ENCODE assay signal across 21 cellular contexts in the genomic region with DNA sequence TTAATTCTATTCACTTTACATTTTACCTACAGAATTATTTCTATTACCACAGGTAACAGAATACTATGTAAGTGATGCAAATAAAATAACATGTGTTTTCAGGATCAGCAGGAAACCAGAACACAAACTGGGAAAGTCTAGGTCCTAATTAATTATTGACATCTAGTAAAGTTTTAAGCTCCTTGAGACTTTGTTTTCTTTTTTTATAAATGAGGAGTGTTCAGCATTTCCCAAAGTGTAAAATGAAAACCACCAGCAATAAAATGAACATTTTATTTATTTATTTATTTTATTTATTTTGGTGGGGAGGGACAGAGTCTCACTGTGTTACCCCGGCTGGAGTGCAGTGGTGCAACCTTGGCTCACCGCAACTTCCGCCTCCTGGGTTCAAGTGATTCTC.
A peak's percentile ranks its signal among the peaks of the same experiment; 100 is the strongest.
DNase-seq lines count a peak whose midpoint lies in the region; ATAC-seq, FAIRE-seq and TF ChIP-seq lines count a peak whose summit lies in the region.
"Had no signal": no experiment of that assay in that cellular context is flagged by ENCODE, and none has a peak within 500 bp of the region (broad histone marks: within the 10 kb centered on the region; RNA-seq: fewer than 3 reads in every experiment).

No MANE protein-coding gene starts in this region.

- intact Hi-C loops in kidney (cut with DNase I) = no loop called here

- H3K36me3 ChIP-seq in OCI-LY3 (replicated peaks; ENCODE audit: low read depth, low read length) (no peaks in the 10 kb centered on the region), kidney (ENCODE audit: control insufficient read depth in 1 of 2, insufficient read depth in 2 of 2, low read length in 2 of 2) (no peaks in the 10 kb centered on the region)

- ATAC-seq in GM21360 (IDR thresholded peaks at IDR 0.05; ENCODE audit: unreplicated experiment) = no peak
- ATAC-seq: GM23338, K562, Panc1 had no signal

- no peak overlapping the region for H2AFZ ChIP-seq in OCI-LY3 (ENCODE audit: low read depth, low read length)
- H2AFZ ChIP-seq: GM23338 had no signal

- TF ChIP-seq CTCF in OCI-LY3 (IDR thresholded peaks at IDR 0.05; ENCODE audit: low read depth, low read length) (no peak), kidney (IDR thresholded peaks at IDR 0.05; ENCODE audit: borderline replicate concordance, extremely low read depth, insufficient read depth) (no peak)

- H3K9ac ChIP-seq in OCI-LY3 (ENCODE audit: low read length) (no peak overlapping the region), kidney (ENCODE audit: low read length in 2 of 2) (no peak overlapping the region)

- H3K27ac ChIP-seq in OCI-LY3 (ENCODE audit: low read length) (no peak overlapping the region), kidney (ENCODE audit: low read depth in 2 of 2, low read length in 2 of 2) (no peak overlapping the region)
- H3K27ac ChIP-seq: RWPE1 had no signal

- in situ Hi-C loops in Caki2 (cut with HindIII; ENCODE audit: low pct_unique_long_range_greater_than_20kb, low sequenced_read_pairs) = no loop called here

- DNase-seq in Caki2 (ENCODE audit: low read depth) (peak; percentile 64), kidney (no peak), renal cortical epithelial cell (ENCODE audit: low read depth) (peak; percentile 76), NCI-H2196 treated with DMSO at 0.1 percent for 48 hours (lab: John Stamatoyannopoulos, UW; ENCODE audit: unreplicated experiment) (no peak), NCI-H187 treated with DMSO at 0.1 percent for 48 hours (lab: John Stamatoyannopoulos, UW) (no peak)
- DNase-seq: CD8-positive, alpha-beta memory T cell; H9; NCI-H1105; NCI-H146; NCI-H2029; NCI-H526 treated with DMSO at 0.1 percent for 48 hours; SHP77 had no signal

- H4K20me1 ChIP-seq in OCI-LY3 (ENCODE audit: insufficient read depth, low read length) = no peaks in the 10 kb centered on the region

- peak; percentile 79 for FAIRE-seq in kidney (lab: Jason Lieb, UNC)
- FAIRE-seq: D721Med, GM18507, HTR-8/SVneo, K562 had no signal

- H3K27me3 ChIP-seq in OCI-LY3 (ENCODE audit: low read depth, low read length) = no peaks in the 10 kb centered on the region

- H3K4me3 ChIP-seq in OCI-LY3 (ENCODE audit: low read length) (no peak overlapping the region), kidney (ENCODE audit: low read length in 2 of 2) (no peak overlapping the region)
- H3K4me3 ChIP-seq: GM23338, K562 had no signal

- no peaks in the 10 kb centered on the region for H3K79me2 ChIP-seq in OCI-LY3 (ENCODE audit: low read length)

- no peaks in the 10 kb centered on the region for H3K9me3 ChIP-seq in OCI-LY3 (ENCODE audit: insufficient read depth, low read length)
- H3K9me3 ChIP-seq in kidney (ENCODE audit: control insufficient read depth in 1 of 2, low read length in 2 of 2) = no peaks in the 10 kb centered on the region

- H3K4me1 ChIP-seq in OCI-LY3 (ENCODE audit: low read length) (peaks cover 8% of the 10 kb centered on the region), kidney (ENCODE audit: control insufficient read depth in 1 of 2, insufficient read depth in 1 of 2, low read depth in 1 of 2, low read length in 2 of 2) (peaks cover 0 to 4% of the 10 kb centered on the region in 2 donors)

- H3K4me2 ChIP-seq in OCI-LY3 (ENCODE audit: low read length) = peak overlapping the region; percentile 34
- H3K4me2 ChIP-seq: GM23338 had no signal

Comparison
In these comparisons a context has a peak if more than half of its experiments do, and no peak if none do; other contexts are left out.
1. DNase-seq: peak in Caki2 (single experiment) and renal cortical epithelial cell (single experiment); none in kidney (single experiment), NCI-H2196 treated with DMSO at 0.1 percent for 48 hours (single experiment) and NCI-H187 treated with DMSO at 0.1 percent for 48 hours (single experiment).